25 cellular contexts compared by ENCODE assay signal in genomic region chr2:149090706-149091105, GRCh38. TPM values are rescaled to one million over a fixed set of nuclear protein-coding genes. Genes with fewer than 3 reads are reported as not detected.
"Had no signal": no experiment of that assay in that cellular context is flagged by ENCODE, and none has a peak within 500 bp of the region (broad histone marks: within the 10 kb centered on the region; RNA-seq: fewer than 3 reads in every experiment).

No MANE protein-coding gene starts in this region.

- H3K27me3 ChIP-seq: adrenal gland had no signal

- ATAC-seq: activated T-cell treated with anti-CD3 and anti-CD28 coated beads, Interleukin-2, amount 50 U/mL, for 72 hours had no signal

- H3K4me1 Mint-ChIP-seq: activated CD4-positive, alpha-beta T cell treated with anti-CD3 and anti-CD28 coated beads, Interleukin-2, amount 10 ng/mL, durations not matched to agents 7 days and 5 days; activated naive CD4-positive, alpha-beta T cell treated with anti-CD3 and anti-CD28 coated beads, Interleukin-2, amount 10 ng/mL, durations not matched to agents 7 days and 5 days; activated naive CD8-positive, alpha-beta T cell treated with anti-CD3 and anti-CD28 coated beads, Interleukin-2, amount 10 ng/mL, durations not matched to agents 7 days and 5 days; central memory CD8-positive, alpha-beta T cell had no signal

- DNase-seq: activated CD4-positive, alpha-beta memory T cell treated with anti-CD3 and anti-CD28 coated beads for 36 hours; activated CD4-positive, alpha-beta T cell treated with anti-CD3 and anti-CD28 coated beads, Interleukin-2, amount 10 ng/mL, durations not matched to agents 7 days and 5 days; activated CD4-positive, CD25-positive, alpha-beta regulatory T cell; activated gamma-delta T cell treated with Interleukin-2 at 50 U/mL for 16 hours; activated naive CD4-positive, alpha-beta T cell treated with anti-CD3 and anti-CD28 coated beads, Interleukin-2, amount 10 ng/mL, durations not matched to agents 7 days and 5 days; activated naive CD8-positive, alpha-beta T cell treated with anti-CD3 and anti-CD28 coated beads, Interleukin-2, amount 10 ng/mL, durations not matched to agents 7 days and 5 days; activated T-cell treated with anti-CD3 and anti-CD28 coated beads for 4 hours; activated T-cell treated with anti-CD3 and anti-CD28 coated beads, Interleukin-2, amount 50 U/mL, for 72 hours; adrenal gland; aorta; NCI-H1105 treated with DMSO at 0.1 percent for 48 hours; NCI-H1436 treated with DMSO at 0.1 percent for 48 hours; NCI-H187; NCI-H2081; NCI-H510A treated with DMSO at 0.1 percent for 48 hours; NCI-H69; PC-9; T-helper 1 cell had no signal

- H3K36me3 Mint-ChIP-seq: activated CD4-positive, alpha-beta memory T cell treated with anti-CD3 and anti-CD28 coated beads for 36 hours; activated naive CD4-positive, alpha-beta T cell treated with anti-CD3 and anti-CD28 coated beads, Interleukin-2, amount 10 ng/mL, durations not matched to agents 7 days and 5 days; activated naive CD8-positive, alpha-beta T cell treated with anti-CD3 and anti-CD28 coated beads, Interleukin-2, amount 10 ng/mL, durations not matched to agents 7 days and 5 days; brain had no signal

- H3K4me1 ChIP-seq: adrenal gland had no signal

- H3K4me3 ChIP-seq: adrenal gland, PC-9, SK-N-MC had no signal

- H3K4me3 Mint-ChIP-seq: activated CD4-positive, alpha-beta memory T cell treated with anti-CD3 and anti-CD28 coated beads for 36 hours; activated CD4-positive, alpha-beta T cell treated with anti-CD3 and anti-CD28 coated beads, Interleukin-2, amount 10 ng/mL, durations not matched to agents 7 days and 5 days; activated naive CD4-positive, alpha-beta T cell treated with anti-CD3 and anti-CD28 coated beads, Interleukin-2, amount 10 ng/mL, durations not matched to agents 7 days and 5 days; activated naive CD8-positive, alpha-beta T cell treated with anti-CD3 and anti-CD28 coated beads, Interleukin-2, amount 10 ng/mL, durations not matched to agents 7 days and 5 days; activated T-cell treated with anti-CD3 and anti-CD28 coated beads, Interleukin-2, amount 50 U/mL, for 72 hours; brain; central memory CD8-positive, alpha-beta T cell had no signal

- H2AFZ ChIP-seq: PC-9 had no signal

- H3K36me3 ChIP-seq: adrenal gland had no signal

- H3K4me2 ChIP-seq: PC-9 had no signal

- H3K9me3 ChIP-seq: adrenal gland had no signal

- H3K9me3 Mint-ChIP-seq: activated CD4-positive, alpha-beta memory T cell treated with anti-CD3 and anti-CD28 coated beads for 36 hours; activated CD4-positive, alpha-beta T cell treated with anti-CD3 and anti-CD28 coated beads, Interleukin-2, amount 10 ng/mL, durations not matched to agents 7 days and 5 days; activated naive CD4-positive, alpha-beta T cell treated with anti-CD3 and anti-CD28 coated beads, Interleukin-2, amount 10 ng/mL, durations not matched to agents 7 days and 5 days; activated naive CD8-positive, alpha-beta T cell treated with anti-CD3 and anti-CD28 coated beads, Interleukin-2, amount 10 ng/mL, durations not matched to agents 7 days and 5 days; activated T-cell treated with anti-CD3 and anti-CD28 coated beads, Interleukin-2, amount 50 U/mL, for 72 hours; activated T-helper 2 cell treated with anti-CD3 and anti-CD28 coated beads, Interferon-gamma antibody, Interleukin-2, Interleukin-4, amounts not matched to agents 10 μg/mL and 5 μg/mL and 100 μg/mL, durations not matched to agents 14 hours and 24 hours and 36 hours; brain; central memory CD8-positive, alpha-beta T cell had no signal

- H3K27ac ChIP-seq: adrenal gland, PC-9, SK-N-MC, VCaP had no signal

- H3K27ac Mint-ChIP-seq: activated CD4-positive, alpha-beta memory T cell treated with anti-CD3 and anti-CD28 coated beads for 36 hours; activated CD4-positive, alpha-beta T cell treated with anti-CD3 and anti-CD28 coated beads, Interleukin-2, amount 10 ng/mL, durations not matched to agents 7 days and 5 days; activated naive CD4-positive, alpha-beta T cell treated with anti-CD3 and anti-CD28 coated beads, Interleukin-2, amount 10 ng/mL, durations not matched to agents 7 days and 5 days; activated naive CD8-positive, alpha-beta T cell treated with anti-CD3 and anti-CD28 coated beads, Interleukin-2, amount 10 ng/mL, durations not matched to agents 7 days and 5 days; activated T-cell treated with anti-CD3 and anti-CD28 coated beads, Interleukin-2, amount 50 U/mL, for 72 hours; activated T-helper 2 cell treated with anti-CD3 and anti-CD28 coated beads, Interferon-gamma antibody, Interleukin-2, Interleukin-4, amounts not matched to agents 10 μg/mL and 5 μg/mL and 100 μg/mL, durations not matched to agents 14 hours and 24 hours and 36 hours; brain had no signal

RNA-seq across cellular contexts. Expression of gene LYPD6B, which starts 52.2 kb away (rescaled TPM):
- total RNA-seq: activated CD4-positive, alpha-beta memory T cell treated with anti-CD3 and anti-CD28 coated beads for 36 hours; activated CD4-positive, alpha-beta T cell treated with anti-CD3 and anti-CD28 coated beads, Interleukin-2, amount 10 ng/mL, durations not matched to agents 7 days and 5 days; activated CD8-positive, alpha-beta memory T cell treated with anti-CD3 and anti-CD28 coated beads for 36 hours; activated naive CD8-positive, alpha-beta T cell treated with anti-CD3 and anti-CD28 coated beads, Interleukin-2, amount 10 ng/mL, durations not matched to agents 7 days and 5 days; activated T-cell treated with anti-CD3 and anti-CD28 coated beads, Interleukin-2, amount 50 U/mL, for 72 hours; activated T-helper 2 cell treated with anti-CD3 and anti-CD28 coated beads, Interferon-gamma antibody, Interleukin-2, Interleukin-4, amounts not matched to agents 10 μg/mL and 5 μg/mL and 100 μg/mL, durations not matched to agents 14 hours and 24 hours and 36 hours; aorta; T-helper 2 cell treated with Interferon-gamma antibody and Interleukin-4, amounts not matched to agents 100 ng/mL and 5 ng/mL, for 36 hours had no signal
